1 cellular context compared by ENCODE assay signal in the genomic region with DNA sequence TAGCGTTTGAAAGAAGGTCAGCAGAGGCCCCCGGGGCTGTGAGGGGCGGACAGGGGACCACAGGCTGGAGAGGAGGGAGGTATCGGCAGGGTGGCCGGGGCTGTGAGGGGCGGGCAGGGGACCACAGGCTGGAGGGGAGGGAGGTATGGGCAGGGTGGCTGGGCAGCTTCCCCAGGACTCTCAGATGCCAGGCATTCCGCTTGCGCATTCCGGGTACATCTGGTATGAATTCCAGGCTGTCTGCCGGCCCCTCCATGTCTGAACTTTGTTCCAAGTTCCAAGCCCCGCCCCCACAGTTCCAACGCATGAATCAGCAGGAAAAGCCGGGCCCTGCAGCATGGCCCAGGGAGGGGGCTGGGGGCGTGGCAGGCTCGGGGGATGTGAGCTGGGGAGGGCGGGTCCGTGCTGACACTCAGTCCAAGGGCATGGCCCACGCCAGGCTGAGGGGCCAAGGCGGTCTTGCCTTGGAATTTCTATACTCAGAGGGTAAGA.
TF ChIP-seq lines count a peak whose summit lies in the region.

No MANE protein-coding gene starts in this region.

TF ChIP-seq in HepG2, 621 proteins besides CTCF, POLR2A, EP300 and RAD21 (continued from another document and continues in another):
- TF ChIP-seq, protein P1, sequence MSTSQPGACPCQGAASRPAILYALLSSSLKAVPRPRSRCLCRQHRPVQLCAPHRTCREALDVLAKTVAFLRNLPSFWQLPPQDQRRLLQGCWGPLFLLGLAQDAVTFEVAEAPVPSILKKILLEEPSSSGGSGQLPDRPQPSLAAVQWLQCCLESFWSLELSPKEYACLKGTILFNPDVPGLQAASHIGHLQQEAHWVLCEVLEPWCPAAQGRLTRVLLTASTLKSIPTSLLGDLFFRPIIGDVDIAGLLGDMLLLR (CRISPR knock-in tag; IDR thresholded peaks at IDR 0.05) = peak; percentile 82; the same call in 1 of the 2 replicates
- no peak for TF ChIP-seq ZNF282 (IDR thresholded peaks at IDR 0.05; ENCODE audit: partially characterized antibody)
- TF ChIP-seq, protein P2, sequence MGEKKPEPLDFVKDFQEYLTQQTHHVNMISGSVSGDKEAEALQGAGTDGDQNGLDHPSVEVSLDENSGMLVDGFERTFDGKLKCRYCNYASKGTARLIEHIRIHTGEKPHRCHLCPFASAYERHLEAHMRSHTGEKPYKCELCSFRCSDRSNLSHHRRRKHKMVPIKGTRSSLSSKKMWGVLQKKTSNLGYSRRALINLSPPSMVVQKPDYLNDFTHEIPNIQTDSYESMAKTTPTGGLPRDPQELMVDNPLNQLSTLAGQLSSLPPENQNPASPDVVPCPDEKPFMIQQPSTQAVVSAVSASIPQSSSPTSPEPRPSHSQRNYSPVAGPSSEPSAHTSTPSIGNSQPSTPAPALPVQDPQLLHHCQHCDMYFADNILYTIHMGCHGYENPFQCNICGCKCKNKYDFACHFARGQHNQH (CRISPR knock-in tag; IDR thresholded peaks at IDR 0.05) = 0 out of 2 replicates have a peak, but pooled peaks have one; percentile 20
- TF ChIP-seq, protein P3, sequence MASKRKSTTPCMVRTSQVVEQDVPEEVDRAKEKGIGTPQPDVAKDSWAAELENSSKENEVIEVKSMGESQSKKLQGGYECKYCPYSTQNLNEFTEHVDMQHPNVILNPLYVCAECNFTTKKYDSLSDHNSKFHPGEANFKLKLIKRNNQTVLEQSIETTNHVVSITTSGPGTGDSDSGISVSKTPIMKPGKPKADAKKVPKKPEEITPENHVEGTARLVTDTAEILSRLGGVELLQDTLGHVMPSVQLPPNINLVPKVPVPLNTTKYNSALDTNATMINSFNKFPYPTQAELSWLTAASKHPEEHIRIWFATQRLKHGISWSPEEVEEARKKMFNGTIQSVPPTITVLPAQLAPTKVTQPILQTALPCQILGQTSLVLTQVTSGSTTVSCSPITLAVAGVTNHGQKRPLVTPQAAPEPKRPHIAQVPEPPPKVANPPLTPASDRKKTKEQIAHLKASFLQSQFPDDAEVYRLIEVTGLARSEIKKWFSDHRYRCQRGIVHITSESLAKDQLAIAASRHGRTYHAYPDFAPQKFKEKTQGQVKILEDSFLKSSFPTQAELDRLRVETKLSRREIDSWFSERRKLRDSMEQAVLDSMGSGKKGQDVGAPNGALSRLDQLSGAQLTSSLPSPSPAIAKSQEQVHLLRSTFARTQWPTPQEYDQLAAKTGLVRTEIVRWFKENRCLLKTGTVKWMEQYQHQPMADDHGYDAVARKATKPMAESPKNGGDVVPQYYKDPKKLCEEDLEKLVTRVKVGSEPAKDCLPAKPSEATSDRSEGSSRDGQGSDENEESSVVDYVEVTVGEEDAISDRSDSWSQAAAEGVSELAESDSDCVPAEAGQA (IDR thresholded peaks at IDR 0.05; ENCODE audit: low read depth) = peak; percentile 72
- TF ChIP-seq, protein P3 (CRISPR knock-in tag; IDR thresholded peaks at IDR 0.05; ENCODE audit: borderline replicate concordance) = no peak
- TF ChIP-seq NFE2L2 (IDR thresholded peaks at IDR 0.05; ENCODE audit: low read length) = peak; percentile 88
- peak; percentile 53; the same call in 1 of the 2 replicates for TF ChIP-seq SP2 (CRISPR knock-in tag; IDR thresholded peaks at IDR 0.05)
- TF ChIP-seq MIER3 (CRISPR knock-in tag; IDR thresholded peaks at IDR 0.05; ENCODE audit: borderline replicate concordance) = 0 out of 2 replicates have a peak, but pooled peaks have one; percentile 29
- no peak for TF ChIP-seq CENPT (CRISPR knock-in tag; IDR thresholded peaks at IDR 0.05; ENCODE audit: low read depth)
- no peak for TF ChIP-seq SMAD9 (CRISPR knock-in tag; IDR thresholded peaks at IDR 0.05)
- TF ChIP-seq, protein P4, sequence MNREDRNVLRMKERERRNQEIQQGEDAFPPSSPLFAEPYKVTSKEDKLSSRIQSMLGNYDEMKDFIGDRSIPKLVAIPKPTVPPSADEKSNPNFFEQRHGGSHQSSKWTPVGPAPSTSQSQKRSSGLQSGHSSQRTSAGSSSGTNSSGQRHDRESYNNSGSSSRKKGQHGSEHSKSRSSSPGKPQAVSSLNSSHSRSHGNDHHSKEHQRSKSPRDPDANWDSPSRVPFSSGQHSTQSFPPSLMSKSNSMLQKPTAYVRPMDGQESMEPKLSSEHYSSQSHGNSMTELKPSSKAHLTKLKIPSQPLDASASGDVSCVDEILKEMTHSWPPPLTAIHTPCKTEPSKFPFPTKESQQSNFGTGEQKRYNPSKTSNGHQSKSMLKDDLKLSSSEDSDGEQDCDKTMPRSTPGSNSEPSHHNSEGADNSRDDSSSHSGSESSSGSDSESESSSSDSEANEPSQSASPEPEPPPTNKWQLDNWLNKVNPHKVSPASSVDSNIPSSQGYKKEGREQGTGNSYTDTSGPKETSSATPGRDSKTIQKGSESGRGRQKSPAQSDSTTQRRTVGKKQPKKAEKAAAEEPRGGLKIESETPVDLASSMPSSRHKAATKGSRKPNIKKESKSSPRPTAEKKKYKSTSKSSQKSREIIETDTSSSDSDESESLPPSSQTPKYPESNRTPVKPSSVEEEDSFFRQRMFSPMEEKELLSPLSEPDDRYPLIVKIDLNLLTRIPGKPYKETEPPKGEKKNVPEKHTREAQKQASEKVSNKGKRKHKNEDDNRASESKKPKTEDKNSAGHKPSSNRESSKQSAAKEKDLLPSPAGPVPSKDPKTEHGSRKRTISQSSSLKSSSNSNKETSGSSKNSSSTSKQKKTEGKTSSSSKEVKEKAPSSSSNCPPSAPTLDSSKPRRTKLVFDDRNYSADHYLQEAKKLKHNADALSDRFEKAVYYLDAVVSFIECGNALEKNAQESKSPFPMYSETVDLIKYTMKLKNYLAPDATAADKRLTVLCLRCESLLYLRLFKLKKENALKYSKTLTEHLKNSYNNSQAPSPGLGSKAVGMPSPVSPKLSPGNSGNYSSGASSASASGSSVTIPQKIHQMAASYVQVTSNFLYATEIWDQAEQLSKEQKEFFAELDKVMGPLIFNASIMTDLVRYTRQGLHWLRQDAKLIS (CRISPR knock-in tag; IDR thresholded peaks at IDR 0.05) = 0 out of 2 replicates have a peak, but pooled peaks have one; percentile 18
- no peak for TF ChIP-seq ZEB1 (IDR thresholded peaks at IDR 0.05; ENCODE audit: insufficient replicate concordance, low read depth)
- TF ChIP-seq MTA1 (CRISPR knock-in tag; IDR thresholded peaks at IDR 0.05; ENCODE audit: borderline replicate concordance) = peak; percentile 76
- TF ChIP-seq ZNF382 (CRISPR knock-in tag; IDR thresholded peaks at IDR 0.05; ENCODE audit: borderline replicate concordance) = no peak
- no peak; the same call in 1 of the 2 replicates for TF ChIP-seq KDM3A (CRISPR knock-in tag; IDR thresholded peaks at IDR 0.05; ENCODE audit: low read depth)
- no peak for TF ChIP-seq KLF6 (CRISPR knock-in tag; IDR thresholded peaks at IDR 0.05)
- TF ChIP-seq ZNF232 (CRISPR knock-in tag; IDR thresholded peaks at IDR 0.05; ENCODE audit: borderline replicate concordance) = no peak
- TF ChIP-seq, protein P5, sequence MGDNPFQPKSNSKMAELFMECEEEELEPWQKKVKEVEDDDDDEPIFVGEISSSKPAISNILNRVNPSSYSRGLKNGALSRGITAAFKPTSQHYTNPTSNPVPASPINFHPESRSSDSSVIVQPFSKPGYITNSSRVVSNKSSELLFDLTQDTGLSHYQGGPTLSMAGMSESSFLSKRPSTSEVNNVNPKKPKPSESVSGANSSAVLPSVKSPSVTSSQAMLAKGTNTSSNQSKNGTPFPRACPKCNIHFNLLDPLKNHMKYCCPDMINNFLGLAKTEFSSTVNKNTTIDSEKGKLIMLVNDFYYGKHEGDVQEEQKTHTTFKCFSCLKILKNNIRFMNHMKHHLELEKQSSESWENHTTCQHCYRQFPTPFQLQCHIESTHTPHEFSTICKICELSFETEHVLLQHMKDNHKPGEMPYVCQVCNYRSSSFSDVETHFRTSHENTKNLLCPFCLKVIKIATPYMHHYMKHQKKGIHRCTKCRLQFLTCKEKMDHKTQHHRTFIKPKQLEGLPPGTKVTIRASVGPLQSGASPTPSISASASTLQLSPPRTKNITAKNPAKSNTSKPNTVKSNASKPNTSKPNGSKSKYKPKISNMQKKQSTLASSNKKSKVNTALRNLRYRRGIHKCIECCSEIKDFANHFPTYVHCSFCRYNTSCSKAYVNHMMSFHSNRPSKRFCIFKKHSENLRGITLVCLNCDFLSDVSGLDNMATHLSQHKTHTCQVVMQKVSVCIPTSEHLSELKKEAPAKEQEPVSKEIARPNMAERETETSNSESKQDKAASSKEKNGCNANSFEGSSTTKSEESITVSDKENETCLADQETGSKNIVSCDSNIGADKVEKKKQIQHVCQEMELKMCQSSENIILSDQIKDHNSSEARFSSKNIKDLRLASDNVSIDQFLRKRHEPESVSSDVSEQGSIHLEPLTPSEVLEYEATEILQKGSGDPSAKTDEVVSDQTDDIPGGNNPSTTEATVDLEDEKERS (CRISPR knock-in tag; IDR thresholded peaks at IDR 0.05) = no peak
- TF ChIP-seq NFIC (IDR thresholded peaks at IDR 0.05; ENCODE audit: low read length) = no peak
- no peak for TF ChIP-seq ZNF549 (CRISPR knock-in tag; IDR thresholded peaks at IDR 0.05)
- TF ChIP-seq ZNF34 (CRISPR knock-in tag; IDR thresholded peaks at IDR 0.05; ENCODE audit: borderline replicate concordance) = no peak
- TF ChIP-seq TRIM24 (CRISPR knock-in tag; IDR thresholded peaks at IDR 0.05) = no peak
- TF ChIP-seq, protein P6, sequence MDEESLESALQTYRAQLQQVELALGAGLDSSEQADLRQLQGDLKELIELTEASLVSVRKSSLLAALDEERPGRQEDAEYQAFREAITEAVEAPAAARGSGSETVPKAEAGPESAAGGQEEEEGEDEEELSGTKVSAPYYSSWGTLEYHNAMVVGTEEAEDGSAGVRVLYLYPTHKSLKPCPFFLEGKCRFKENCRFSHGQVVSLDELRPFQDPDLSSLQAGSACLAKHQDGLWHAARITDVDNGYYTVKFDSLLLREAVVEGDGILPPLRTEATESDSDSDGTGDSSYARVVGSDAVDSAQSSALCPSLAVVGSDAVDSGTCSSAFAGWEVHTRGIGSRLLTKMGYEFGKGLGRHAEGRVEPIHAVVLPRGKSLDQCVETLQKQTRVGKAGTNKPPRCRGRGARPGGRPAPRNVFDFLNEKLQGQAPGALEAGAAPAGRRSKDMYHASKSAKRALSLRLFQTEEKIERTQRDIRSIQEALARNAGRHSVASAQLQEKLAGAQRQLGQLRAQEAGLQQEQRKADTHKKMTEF (CRISPR knock-in tag; IDR thresholded peaks at IDR 0.05) = peak; percentile 74; the same call in 1 of the 2 replicates
- peak; percentile 84 for TF ChIP-seq MAFF (IDR thresholded peaks at IDR 0.05; ENCODE audit: low read depth, low read length)
- no peak for TF ChIP-seq ZNF883 (CRISPR knock-in tag; IDR thresholded peaks at IDR 0.05; ENCODE audit: not compliant biosample characterization)
- peak; percentile 72; the same call in 1 of the 2 replicates for TF ChIP-seq HOXA3 (CRISPR knock-in tag; IDR thresholded peaks at IDR 0.05)
- TF ChIP-seq GABPA (IDR thresholded peaks at IDR 0.05; ENCODE audit: low read depth, low read length) = no peak
- TF ChIP-seq GABPA (CRISPR knock-in tag; IDR thresholded peaks at IDR 0.05; ENCODE audit: low read depth) = peak; percentile 50; the same call in 1 of the 2 replicates
- TF ChIP-seq, protein P7, sequence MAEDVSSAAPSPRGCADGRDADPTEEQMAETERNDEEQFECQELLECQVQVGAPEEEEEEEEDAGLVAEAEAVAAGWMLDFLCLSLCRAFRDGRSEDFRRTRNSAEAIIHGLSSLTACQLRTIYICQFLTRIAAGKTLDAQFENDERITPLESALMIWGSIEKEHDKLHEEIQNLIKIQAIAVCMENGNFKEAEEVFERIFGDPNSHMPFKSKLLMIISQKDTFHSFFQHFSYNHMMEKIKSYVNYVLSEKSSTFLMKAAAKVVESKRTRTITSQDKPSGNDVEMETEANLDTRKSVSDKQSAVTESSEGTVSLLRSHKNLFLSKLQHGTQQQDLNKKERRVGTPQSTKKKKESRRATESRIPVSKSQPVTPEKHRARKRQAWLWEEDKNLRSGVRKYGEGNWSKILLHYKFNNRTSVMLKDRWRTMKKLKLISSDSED (CRISPR knock-in tag; IDR thresholded peaks at IDR 0.05) = no peak
- no peak for TF ChIP-seq CHD4 (IDR thresholded peaks at IDR 0.05; ENCODE audit: borderline replicate concordance, low read length)
- no peak for TF ChIP-seq ZNF589 (CRISPR knock-in tag; conservative IDR thresholded peaks at IDR 0.05)
- TF ChIP-seq, protein P8, sequence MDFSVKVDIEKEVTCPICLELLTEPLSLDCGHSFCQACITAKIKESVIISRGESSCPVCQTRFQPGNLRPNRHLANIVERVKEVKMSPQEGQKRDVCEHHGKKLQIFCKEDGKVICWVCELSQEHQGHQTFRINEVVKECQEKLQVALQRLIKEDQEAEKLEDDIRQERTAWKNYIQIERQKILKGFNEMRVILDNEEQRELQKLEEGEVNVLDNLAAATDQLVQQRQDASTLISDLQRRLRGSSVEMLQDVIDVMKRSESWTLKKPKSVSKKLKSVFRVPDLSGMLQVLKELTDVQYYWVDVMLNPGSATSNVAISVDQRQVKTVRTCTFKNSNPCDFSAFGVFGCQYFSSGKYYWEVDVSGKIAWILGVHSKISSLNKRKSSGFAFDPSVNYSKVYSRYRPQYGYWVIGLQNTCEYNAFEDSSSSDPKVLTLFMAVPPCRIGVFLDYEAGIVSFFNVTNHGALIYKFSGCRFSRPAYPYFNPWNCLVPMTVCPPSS (IDR thresholded peaks at IDR 0.05) = no peak
- no peak for TF ChIP-seq SMC3 (IDR thresholded peaks at IDR 0.05; ENCODE audit: low read length)
- no peak for TF ChIP-seq KDM1A (CRISPR knock-in tag; IDR thresholded peaks at IDR 0.05)
